Comparison of ENCODE assay signal across 15 cellular contexts in genomic region chr17:50065056-50065455, GRCh38. TPM values are rescaled to one million over a fixed set of nuclear protein-coding genes. Genes with fewer than 3 reads are reported as not detected.
DNase-seq lines count a peak whose midpoint lies in the region; ATAC-seq and TF ChIP-seq lines count a peak whose summit lies in the region.
"Had no signal": no experiment of that assay in that cellular context is flagged by ENCODE, and none has a peak within 500 bp of the region (broad histone marks: within the 10 kb centered on the region; RNA-seq: fewer than 3 reads in every experiment).

No MANE protein-coding gene starts in this region.

- no peaks in the 10 kb centered on the region for H3K27me3 Mint-ChIP-seq in mesothelial cell of epicardium (ENCODE audit: low read depth)
- H3K27me3 Mint-ChIP-seq: CD4-positive, CD25-positive, alpha-beta regulatory T cell; naive thymus-derived CD8-positive, alpha-beta T cell had no signal

- POLR2A ChIA-PET in RWPE1 (lab: Yijun Ruan, JAX; ENCODE audit: low non-redundant PET): interaction anchor here (1.0 kb wide), 1 partner anchor 37 kb away, joined by 3 read pairs; no protein-coding TSS in a partner anchor

- no peaks in the 10 kb centered on the region for H3K27me3 ChIP-seq in subcutaneous abdominal adipose tissue (ENCODE audit: control insufficient read depth in 5 of 5, insufficient read depth in 4 of 5, low read length in 5 of 5)

- H3K27ac ChIP-seq in RWPE1 (peak overlapping the region; percentile 100), coronary artery (peak overlapping the region; percentile 81 to 99), subcutaneous abdominal adipose tissue (ENCODE audit: low read depth, low read length) (peak overlapping the region; percentile 52)

- TF ChIP-seq CTCF in RWPE1 (conservative IDR thresholded peaks at IDR 0.05; ENCODE audit: low read depth) (no peak), coronary artery (IDR thresholded peaks at IDR 0.05) (no peak), mesothelial cell of epicardium (IDR thresholded peaks at IDR 0.05; ENCODE audit: unreplicated experiment) (no peak)

- DNase-seq in RWPE1 (ENCODE audit: low spot score): no peak
- DNase-seq in coronary artery (ENCODE audit: low spot score): no peak
- no peak for DNase-seq in mesothelial cell of epicardium (ENCODE audit: low spot score in 2 of 2, unreplicated experiment in 2 of 2)
- DNase-seq in left lobe of liver (ENCODE audit: low spot score): no peak
- no peak for DNase-seq in NCI-H2107 (lab: John Stamatoyannopoulos, UW)
- DNase-seq in ACHN: no peak
- DNase-seq: activated CD4-positive, CD25-positive, alpha-beta regulatory T cell treated with anti-CD3 and anti-CD28 coated beads, Interleukin-2, amount 50 U/mL, for 72 hours; activated T-cell treated with anti-CD3 and anti-CD28 coated beads for 4 hours; CD4-positive, CD25-positive, alpha-beta regulatory T cell; KG1; naive thymus-derived CD8-positive, alpha-beta T cell; NCI-H1694; NCI-H748 treated with DMSO at 0.1 percent for 48 hours had no signal

- peaks cover 0 to 3% (median 3%) of the 10 kb centered on the region in 5 donors for H3K36me3 ChIP-seq in subcutaneous abdominal adipose tissue (ENCODE audit: control insufficient read depth in 5 of 5, insufficient read depth in 5 of 5, low read length in 5 of 5)

- CTCF ChIA-PET in RWPE1 (lab: Yijun Ruan, JAX): interaction anchor here (1.3 to 1.6 kb wide), 2 partner anchors 38 to 67 kb away, joined by 4 to 5 read pairs; no protein-coding TSS in a partner anchor

- in situ Hi-C loops in ACHN (cut with HindIII; ENCODE audit: low pct_ligation_motif_present, low pct_unique_long_range_greater_than_20kb, low sequenced_read_pairs): no loop called here

- peaks cover 16% of the 10 kb centered on the region for H3K36me3 Mint-ChIP-seq in mesothelial cell of epicardium

- no peak overlapping the region for H3K4me3 Mint-ChIP-seq in mesothelial cell of epicardium
- H3K4me3 Mint-ChIP-seq: CD4-positive, CD25-positive, alpha-beta regulatory T cell; naive thymus-derived CD8-positive, alpha-beta T cell had no signal

- H3K9me3 ChIP-seq in subcutaneous abdominal adipose tissue (ENCODE audit: control insufficient read depth in 5 of 5, low read length in 5 of 5): no peaks in the 10 kb centered on the region

- H3K9me3 Mint-ChIP-seq in mesothelial cell of epicardium: no peaks in the 10 kb centered on the region
- H3K9me3 Mint-ChIP-seq: CD4-positive, CD25-positive, alpha-beta regulatory T cell; naive thymus-derived CD8-positive, alpha-beta T cell had no signal

- ATAC-seq in left lobe of liver (no peak), GM21390 (IDR thresholded peaks at IDR 0.05; ENCODE audit: unreplicated experiment) (no peak)
- ATAC-seq: naive thymus-derived CD8-positive, alpha-beta T cell had no signal

- peaks cover 47% of the 10 kb centered on the region for H3K4me1 Mint-ChIP-seq in mesothelial cell of epicardium
- H3K4me1 Mint-ChIP-seq: CD4-positive, CD25-positive, alpha-beta regulatory T cell had no signal

- peaks cover 5 to 62% (median 49%) of the 10 kb centered on the region in 5 donors for H3K4me1 ChIP-seq in subcutaneous abdominal adipose tissue (ENCODE audit: control insufficient read depth in 5 of 5, insufficient read depth in 5 of 5, low read length in 5 of 5)

- H3K9ac ChIP-seq in subcutaneous abdominal adipose tissue (ENCODE audit: low read length in 5 of 5): peak overlapping the region in 1 of 5 donors; percentile 11

- H3K4me3 ChIP-seq in coronary artery (no peak overlapping the region), subcutaneous abdominal adipose tissue (ENCODE audit: low read depth in 1 of 5, low read length in 5 of 5) (no peak overlapping the region)

- peak overlapping the region; percentile 93 for H3K27ac Mint-ChIP-seq in mesothelial cell of epicardium
- H3K27ac Mint-ChIP-seq: CD4-positive, CD25-positive, alpha-beta regulatory T cell had no signal

RNA-seq across cellular contexts. Expression of gene ITGA3, which starts 9.1 kb away (rescaled TPM):
- total RNA-seq in mesothelial cell of epicardium (133 to 149 TPM (median 143 TPM) in 3 replicates), left lobe of liver (2.7 TPM)

RNA-seq across cellular contexts. Expression of gene PDK2, which starts 30.1 kb away (rescaled TPM):
- total RNA-seq in mesothelial cell of epicardium (44.6 to 46.0 TPM (median 45.4 TPM) in 3 replicates), left lobe of liver (52.0 TPM)

Comparison
In these comparisons a context has a peak if more than half of its experiments do, and no peak if none do; other contexts are left out.
1. RNA of gene ITGA3, which starts 9.1 kb away (total RNA-seq): 133 to 149 TPM in mesothelial cell of epicardium; 2.7 TPM in left lobe of liver (single experiment); every median in the first group is over 10 times any median in the second.
2. Peak in every context shown above with its lines, with median percentiles within 50 percentile points of each other: H3K27ac ChIP-seq.